In the genomic region with DNA sequence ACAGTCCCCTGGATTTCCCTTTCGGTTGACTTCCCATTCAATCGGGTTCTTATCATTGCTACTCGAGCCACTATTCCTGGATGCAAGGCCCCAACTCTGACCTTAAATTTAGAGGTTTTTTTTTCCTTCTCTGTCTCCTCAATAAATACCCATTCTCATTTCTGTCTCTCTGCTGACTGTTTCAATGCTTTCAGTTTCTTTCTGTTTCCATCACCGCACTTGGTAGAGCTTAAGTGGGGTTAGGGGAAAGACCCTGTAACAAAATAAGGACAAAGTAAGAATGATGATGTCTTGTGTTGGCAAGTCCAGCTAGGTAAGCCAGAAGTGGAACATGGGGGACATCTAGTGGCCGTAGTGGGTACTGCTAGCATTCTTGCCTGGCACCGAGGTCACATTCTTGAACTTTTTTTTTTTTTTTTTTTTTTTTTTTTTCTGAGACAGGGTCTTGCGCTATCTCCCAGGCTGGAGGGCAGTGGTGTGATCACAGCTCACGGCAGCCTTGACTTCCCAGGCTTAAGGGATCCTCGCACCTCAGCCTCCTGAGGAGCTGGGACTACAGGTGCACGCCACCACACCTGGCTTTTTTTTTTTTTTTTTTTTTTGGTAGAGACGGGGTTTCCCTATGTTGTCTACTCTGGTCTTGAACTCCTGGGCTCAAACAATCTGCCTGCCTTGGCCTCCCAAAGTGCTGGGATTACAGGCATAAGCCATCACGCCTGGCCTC, we compare ENCODE assay signal across 8 cellular contexts. TPM values are rescaled to one million over a fixed set of nuclear protein-coding genes. Genes with fewer than 3 reads are reported as not detected.
DNase-seq lines count a peak whose midpoint lies in the region; ATAC-seq and FAIRE-seq lines count a peak whose summit lies in the region.

No MANE protein-coding gene starts in this region.

- peak; percentile 63 for DNase-seq in DMS 273 treated with DMSO at 0.1 percent for 48 hours (lab: John Stamatoyannopoulos, UW)
- peak; percentile 75 to 79 for DNase-seq in Kasumi-1 (lab: John Stamatoyannopoulos, UW)
- peak; percentile 84 for DNase-seq in RCC 7860 (ENCODE audit: low spot score)
- peak; percentile 87 to 92 for DNase-seq in activated T-cell treated with anti-CD3 and anti-CD28 coated beads, Interleukin-2, amount 50 U/mL, for 72 hours
- DNase-seq in fibroblast of the conjunctiva (ENCODE audit: low read depth): peak; percentile 92
- peak; percentile 68 for DNase-seq in non-pigmented ciliary epithelial cell (ENCODE audit: low read depth)
- peak; percentile 64 for DNase-seq in stromal cell of bone marrow (ENCODE audit: low read depth)

- peak; percentile 60 for ATAC-seq in GM21576 (IDR thresholded peaks at IDR 0.05; ENCODE audit: unreplicated experiment)
- ATAC-seq in activated T-cell treated with anti-CD3 and anti-CD28 coated beads, Interleukin-2, amount 50 U/mL, for 72 hours (replicated peaks in 1 of 2): peak; percentile 91 to 93

- no peaks in the 10 kb centered on the region for H3K27me3 Mint-ChIP-seq in activated T-cell treated with anti-CD3 and anti-CD28 coated beads, Interleukin-2, amount 50 U/mL, for 72 hours (ENCODE audit: low read depth)

- H3K9me3 Mint-ChIP-seq in activated T-cell treated with anti-CD3 and anti-CD28 coated beads, Interleukin-2, amount 50 U/mL, for 72 hours: no peaks in the 10 kb centered on the region

- H3K27ac Mint-ChIP-seq in activated T-cell treated with anti-CD3 and anti-CD28 coated beads, Interleukin-2, amount 50 U/mL, for 72 hours: peak overlapping the region; percentile 40

- H3K4me1 Mint-ChIP-seq in activated T-cell treated with anti-CD3 and anti-CD28 coated beads, Interleukin-2, amount 50 U/mL, for 72 hours (ENCODE audit: low read depth): peaks cover 13% of the 10 kb centered on the region

- no peaks in the 10 kb centered on the region for H3K36me3 Mint-ChIP-seq in activated T-cell treated with anti-CD3 and anti-CD28 coated beads, Interleukin-2, amount 50 U/mL, for 72 hours (ENCODE audit: insufficient read depth in 2 of 2)

- FAIRE-seq in RCC 7860 (lab: Jason Lieb, UNC): no peak

- peak overlapping the region; percentile 17 to 33 for H3K4me3 Mint-ChIP-seq in activated T-cell treated with anti-CD3 and anti-CD28 coated beads, Interleukin-2, amount 50 U/mL, for 72 hours

RNA-seq across cellular contexts. Expression of a gene that starts 40.3 kb away (rescaled TPM):
- total RNA-seq in activated T-cell treated with anti-CD3 and anti-CD28 coated beads, Interleukin-2, amount 50 U/mL, for 72 hours: 10 to 100 TPM; 19.8 to 28.4 TPM

RNA-seq across cellular contexts. Expression of a gene that starts 58.1 kb away (rescaled TPM):
- total RNA-seq in activated T-cell treated with anti-CD3 and anti-CD28 coated beads, Interleukin-2, amount 50 U/mL, for 72 hours: 10 to 100 TPM; 53.2 to 60.9 TPM

RNA-seq across cellular contexts. Expression of a gene that starts 59.5 kb away (rescaled TPM):
- 10 to 100 TPM; 21.7 to 23.1 TPM for total RNA-seq in activated T-cell treated with anti-CD3 and anti-CD28 coated beads, Interleukin-2, amount 50 U/mL, for 72 hours

Comparison
In these comparisons a context has a peak if more than half of its experiments do, and no peak if none do; other contexts are left out.
1. Peak in every context shown above with its lines: DNase-seq and ATAC-seq.